In the genomic region with DNA sequence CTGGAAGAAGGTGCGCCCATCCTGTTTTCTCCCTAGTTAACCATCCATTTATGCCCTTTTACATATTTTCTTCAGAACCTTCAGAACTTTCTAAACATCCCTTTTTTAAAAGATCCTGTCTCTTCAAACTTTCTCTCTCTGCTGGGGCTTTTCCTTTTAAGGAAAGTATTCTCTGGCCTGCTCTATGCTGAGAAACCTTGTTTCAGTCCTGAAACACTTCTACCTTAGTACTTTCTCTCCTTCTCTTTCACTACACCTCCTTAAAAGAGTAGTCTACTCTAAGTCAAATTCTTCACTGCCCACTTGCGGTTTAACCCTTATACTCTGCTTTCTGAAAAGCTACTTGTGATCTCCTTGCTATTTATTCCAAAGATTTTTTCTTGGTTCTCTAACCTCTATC, we compare ENCODE assay signal across 21 cellular contexts.
"Had no signal": no experiment of that assay in that cellular context is flagged by ENCODE, and none has a peak within 500 bp of the region (broad histone marks: within the 10 kb centered on the region; RNA-seq: fewer than 3 reads in every experiment).

No MANE protein-coding gene starts in this region.

- H3K4me3 Mint-ChIP-seq: activated naive CD8-positive, alpha-beta T cell treated with anti-CD3 and anti-CD28 coated beads for 36 hours; natural killer cell treated with Interleukin-12 subunit alpha and Interleukin-12 subunit beta and Interleukin-15 and Interleukin-18, amount 100 ng/mL, for 72 hours had no signal

- DNase-seq: activated CD4-positive, alpha-beta T cell treated with anti-CD3 and anti-CD28 coated beads, Interleukin-2, amount 50 U/mL, for 1 hour; activated CD4-positive, CD25-positive, alpha-beta regulatory T cell treated with anti-CD3 and anti-CD28 coated beads, Interleukin-2, amount 50 U/mL, for 72 hours; activated CD8-positive, alpha-beta memory T cell treated with anti-CD3 and anti-CD28 coated beads, Interleukin-2, amount 50 U/mL, for 4 hours; activated gamma-delta T cell treated with Interleukin-2 at 50 U/mL for 16 hours; activated naive CD8-positive, alpha-beta T cell treated with anti-CD3 and anti-CD28 coated beads for 36 hours; activated T-cell treated with anti-CD3 and anti-CD28 coated beads, Interleukin-2, amount 50 U/mL, for 48 hours; amniotic stem cell; central memory CD4-positive, alpha-beta T cell; erythroblast; foreskin melanocyte; lower lobe of right lung; nucleus accumbens; stimulated activated CD4-positive, alpha-beta T cell treated with anti-CD3 and anti-CD28 coated beads, Interleukin-12 subunit alpha, Interleukin-12 subunit beta, amount 100 ng/mL, for 4 hours; stimulated activated CD4-positive, alpha-beta T cell treated with anti-CD3 and anti-CD28 coated beads, Interleukin-1b, Interleukin-23, amount 100 ng/mL, for 48 hours; stimulated activated naive CD8-positive, alpha-beta T cell treated with anti-CD3 and anti-CD28 coated beads, Interleukin-15, Interleukin-2, amounts not matched to agents 100 U/mL and 50 U/mL, for 24 hours; substantia nigra; tibial artery; uterus had no signal

- H3K36me3 ChIP-seq: tibial artery, uterus had no signal

- H3K27ac ChIP-seq: coronary artery, lower lobe of right lung, tibial artery, uterus had no signal

- H3K4me3 ChIP-seq: coronary artery, lower lobe of right lung, tibial artery, uterus had no signal

- H3K9me3 ChIP-seq: lower lobe of right lung, tibial artery, uterus had no signal

- H3K36me3 Mint-ChIP-seq: natural killer cell treated with Interleukin-12 subunit alpha and Interleukin-12 subunit beta and Interleukin-15 and Interleukin-18, amount 100 ng/mL, for 72 hours had no signal

- H3K27me3 Mint-ChIP-seq: activated naive CD8-positive, alpha-beta T cell treated with anti-CD3 and anti-CD28 coated beads for 36 hours; natural killer cell treated with Interleukin-12 subunit alpha and Interleukin-12 subunit beta and Interleukin-15 and Interleukin-18, amount 100 ng/mL, for 72 hours had no signal

- FAIRE-seq: keratinocyte had no signal

- H3K4me1 ChIP-seq: tibial artery, uterus had no signal

- H3K27ac Mint-ChIP-seq: activated naive CD8-positive, alpha-beta T cell treated with anti-CD3 and anti-CD28 coated beads for 36 hours; natural killer cell treated with Interleukin-12 subunit alpha and Interleukin-12 subunit beta and Interleukin-15 and Interleukin-18, amount 100 ng/mL, for 72 hours had no signal

- H3K27me3 ChIP-seq: tibial artery, uterus had no signal

- H3K9me3 Mint-ChIP-seq: activated naive CD8-positive, alpha-beta T cell treated with anti-CD3 and anti-CD28 coated beads for 36 hours; natural killer cell treated with Interleukin-12 subunit alpha and Interleukin-12 subunit beta and Interleukin-15 and Interleukin-18, amount 100 ng/mL, for 72 hours had no signal

- ATAC-seq: lower lobe of right lung; natural killer cell treated with Interleukin-12 subunit alpha and Interleukin-12 subunit beta and Interleukin-15 and Interleukin-18, amount 100 ng/mL, for 72 hours; stimulated activated naive CD8-positive, alpha-beta T cell treated with anti-CD3 and anti-CD28 coated beads, Interleukin-15, Interleukin-2, amounts not matched to agents 100 U/mL and 50 U/mL, for 24 hours had no signal
